1 cellular context compared by ENCODE assay signal in genomic region chr9:36479086-36479485, GRCh38.
TF ChIP-seq lines count a peak whose summit lies in the region.

No MANE protein-coding gene starts in this region.

TF ChIP-seq in GM23338, 12 proteins besides CTCF, POLR2A, EP300 and RAD21 (continued from another document):
- TF ChIP-seq, protein P1, sequence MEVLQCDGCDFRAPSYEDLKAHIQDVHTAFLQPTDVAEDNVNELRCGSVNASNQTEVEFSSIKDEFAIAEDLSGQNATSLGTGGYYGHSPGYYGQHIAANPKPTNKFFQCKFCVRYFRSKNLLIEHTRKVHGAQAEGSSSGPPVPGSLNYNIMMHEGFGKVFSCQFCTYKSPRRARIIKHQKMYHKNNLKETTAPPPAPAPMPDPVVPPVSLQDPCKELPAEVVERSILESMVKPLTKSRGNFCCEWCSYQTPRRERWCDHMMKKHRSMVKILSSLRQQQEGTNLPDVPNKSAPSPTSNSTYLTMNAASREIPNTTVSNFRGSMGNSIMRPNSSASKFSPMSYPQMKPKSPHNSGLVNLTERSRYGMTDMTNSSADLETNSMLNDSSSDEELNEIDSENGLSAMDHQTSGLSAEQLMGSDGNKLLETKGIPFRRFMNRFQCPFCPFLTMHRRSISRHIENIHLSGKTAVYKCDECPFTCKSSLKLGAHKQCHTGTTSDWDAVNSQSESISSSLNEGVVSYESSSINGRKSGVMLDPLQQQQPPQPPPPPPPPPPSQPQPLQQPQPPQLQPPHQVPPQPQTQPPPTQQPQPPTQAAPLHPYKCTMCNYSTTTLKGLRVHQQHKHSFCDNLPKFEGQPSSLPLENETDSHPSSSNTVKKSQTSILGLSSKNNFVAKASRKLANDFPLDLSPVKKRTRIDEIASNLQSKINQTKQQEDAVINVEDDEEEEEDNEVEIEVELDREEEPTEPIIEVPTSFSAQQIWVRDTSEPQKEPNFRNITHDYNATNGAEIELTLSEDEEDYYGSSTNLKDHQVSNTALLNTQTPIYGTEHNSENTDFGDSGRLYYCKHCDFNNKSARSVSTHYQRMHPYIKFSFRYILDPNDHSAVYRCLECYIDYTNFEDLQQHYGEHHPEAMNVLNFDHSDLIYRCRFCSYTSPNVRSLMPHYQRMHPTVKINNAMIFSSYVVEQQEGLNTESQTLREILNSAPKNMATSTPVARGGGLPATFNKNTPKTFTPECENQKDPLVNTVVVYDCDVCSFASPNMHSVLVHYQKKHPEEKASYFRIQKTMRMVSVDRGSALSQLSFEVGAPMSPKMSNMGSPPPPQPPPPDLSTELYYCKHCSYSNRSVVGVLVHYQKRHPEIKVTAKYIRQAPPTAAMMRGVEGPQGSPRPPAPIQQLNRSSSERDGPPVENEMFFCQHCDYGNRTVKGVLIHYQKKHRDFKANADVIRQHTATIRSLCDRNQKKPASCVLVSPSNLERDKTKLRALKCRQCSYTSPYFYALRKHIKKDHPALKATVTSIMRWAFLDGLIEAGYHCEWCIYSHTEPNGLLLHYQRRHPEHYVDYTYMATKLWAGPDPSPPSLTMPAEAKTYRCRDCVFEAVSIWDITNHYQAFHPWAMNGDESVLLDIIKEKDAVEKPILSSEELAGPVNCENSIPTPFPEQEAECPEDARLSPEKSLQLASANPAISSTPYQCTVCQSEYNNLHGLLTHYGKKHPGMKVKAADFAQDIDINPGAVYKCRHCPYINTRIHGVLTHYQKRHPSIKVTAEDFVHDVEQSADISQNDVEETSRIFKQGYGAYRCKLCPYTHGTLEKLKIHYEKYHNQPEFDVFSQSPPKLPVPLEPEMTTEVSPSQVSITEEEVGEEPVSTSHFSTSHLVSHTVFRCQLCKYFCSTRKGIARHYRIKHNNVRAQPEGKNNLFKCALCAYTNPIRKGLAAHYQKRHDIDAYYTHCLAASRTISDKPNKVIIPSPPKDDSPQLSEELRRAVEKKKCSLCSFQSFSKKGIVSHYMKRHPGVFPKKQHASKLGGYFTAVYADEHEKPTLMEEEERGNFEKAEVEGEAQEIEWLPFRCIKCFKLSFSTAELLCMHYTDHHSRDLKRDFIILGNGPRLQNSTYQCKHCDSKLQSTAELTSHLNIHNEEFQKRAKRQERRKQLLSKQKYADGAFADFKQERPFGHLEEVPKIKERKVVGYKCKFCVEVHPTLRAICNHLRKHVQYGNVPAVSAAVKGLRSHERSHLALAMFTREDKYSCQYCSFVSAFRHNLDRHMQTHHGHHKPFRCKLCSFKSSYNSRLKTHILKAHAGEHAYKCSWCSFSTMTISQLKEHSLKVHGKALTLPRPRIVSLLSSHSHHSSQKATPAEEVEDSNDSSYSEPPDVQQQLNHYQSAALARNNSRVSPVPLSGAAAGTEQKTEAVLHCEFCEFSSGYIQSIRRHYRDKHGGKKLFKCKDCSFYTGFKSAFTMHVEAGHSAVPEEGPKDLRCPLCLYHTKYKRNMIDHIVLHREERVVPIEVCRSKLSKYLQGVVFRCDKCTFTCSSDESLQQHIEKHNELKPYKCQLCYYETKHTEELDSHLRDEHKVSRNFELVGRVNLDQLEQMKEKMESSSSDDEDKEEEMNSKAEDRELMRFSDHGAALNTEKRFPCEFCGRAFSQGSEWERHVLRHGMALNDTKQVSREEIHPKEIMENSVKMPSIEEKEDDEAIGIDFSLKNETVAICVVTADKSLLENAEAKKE (CRISPR knock-in tag; IDR thresholded peaks at IDR 0.05) = no peak
- TF ChIP-seq NANOG (IDR thresholded peaks at IDR 0.05; ENCODE audit: borderline replicate concordance) (no peak), ZNF331 (CRISPR knock-in tag; IDR thresholded peaks at IDR 0.05; ENCODE audit: low read depth) (no peak), REST (IDR thresholded peaks at IDR 0.05; ENCODE audit: unreplicated experiment) (no peak), ZNF114 (CRISPR knock-in tag; IDR thresholded peaks at IDR 0.05) (no peak)
